11 cellular contexts compared by ENCODE assay signal in the genomic region with DNA sequence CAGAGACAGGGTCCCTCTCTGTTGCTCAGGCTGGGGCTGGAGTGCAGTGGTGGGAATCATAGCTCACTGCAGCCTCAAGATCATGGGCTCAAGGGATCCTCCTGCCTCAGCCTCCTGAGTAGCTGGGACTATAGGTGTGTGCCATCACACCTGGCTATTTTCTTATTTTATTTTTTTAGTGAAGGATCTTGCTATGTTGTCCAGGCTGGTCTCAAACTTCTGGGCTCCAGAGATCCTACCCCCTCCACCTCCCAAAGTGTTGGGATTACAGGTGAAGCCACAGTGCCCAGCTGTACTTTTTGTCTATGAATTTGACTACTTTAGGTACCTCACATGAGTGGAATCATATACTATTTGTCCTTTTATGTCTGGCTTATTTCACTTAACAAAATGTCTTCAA.
"Had no signal": no experiment of that assay in that cellular context is flagged by ENCODE, and none has a peak within 500 bp of the region (broad histone marks: within the 10 kb centered on the region; RNA-seq: fewer than 3 reads in every experiment).

No MANE protein-coding gene starts in this region.

- H3K9ac ChIP-seq: GM23248 had no signal

- H3K27ac ChIP-seq: GM23248 had no signal

- DNase-seq: GOT3, H7, H9, HCEC 1CT, HFFc6 had no signal

- FAIRE-seq: H1, H54 had no signal

- ATAC-seq: GM23338, HCT116 had no signal

- H3K36me3 ChIP-seq: HAP-1 had no signal

- H2AFZ ChIP-seq: GM23248, GM23338 had no signal

- H3K9me3 ChIP-seq: HAP-1 had no signal

- H3K4me3 ChIP-seq: GM23248, GM23338, HAP-1 had no signal

- H3K4me2 ChIP-seq: GM23338 had no signal
